In genomic region chr11:64360403-64360980, GRCh38 we compare ENCODE assay signal across 10 cellular contexts. TPM values are rescaled to one million over a fixed set of nuclear protein-coding genes. Genes with fewer than 3 reads are reported as not detected.
DNase-seq lines count a peak whose midpoint lies in the region; ATAC-seq and TF ChIP-seq lines count a peak whose summit lies in the region.
"Had no signal": no experiment of that assay in that cellular context is flagged by ENCODE, and none has a peak within 500 bp of the region (broad histone marks: within the 10 kb centered on the region; RNA-seq: fewer than 3 reads in every experiment).

No MANE protein-coding gene starts in this region.

- no peak for DNase-seq in AG04449 (ENCODE audit: low read depth, low spot score)
- DNase-seq in GM13976 (ENCODE audit: low spot score): peak; percentile 44
- DNase-seq in activated CD8-positive, alpha-beta T cell treated with anti-CD3 and anti-CD28 coated beads for 36 hours: peak; percentile 17
- DNase-seq in memory B cell (ENCODE audit: low spot score in 2 of 2): no peak
- no peak for DNase-seq in OCI-M1 (lab: John Stamatoyannopoulos, UW)
- no peak for DNase-seq in MG63
- no peak for DNase-seq in stimulated activated CD4-positive, alpha-beta T cell treated with anti-CD3 and anti-CD28 coated beads, Interleukin-4, amount 100 ng/mL, for 24 hours
- DNase-seq: glutamatergic neuron, NCI-H2081 treated with DMSO at 0.1 percent for 48 hours had no signal

- intact Hi-C loops in activated CD8-positive, alpha-beta T cell treated with anti-CD3 and anti-CD28 coated beads for 36 hours (cut with micrococcal nuclease): no loop called here

- CTCF ChIA-PET in AG04449 (lab: Yijun Ruan, JAX): interaction anchor here (0.6 to 21.8 kb wide), 5 partner anchors 12 to 328 kb away, joined by 3 to 414 read pairs (median 4); partner anchors contain the start of gene CCDC88B
- CTCF ChIA-PET in activated CD8-positive, alpha-beta T cell treated with anti-CD3 and anti-CD28 coated beads for 36 hours (lab: Charles Lee): interaction anchor here (1.2 to 9.5 kb wide), 7 partner anchors 12 to 292 kb away, joined by 3 to 75 read pairs (median 6); partner anchors contain the start of gene CCDC88B

- TF ChIP-seq CTCF in AG04449 (IDR thresholded peaks at IDR 0.05; ENCODE audit: insufficient read depth, low read length, missing control alignments) (no peak), GM13976 (IDR thresholded peaks at IDR 0.05; ENCODE audit: borderline replicate concordance, control extremely low read depth, extremely low read depth, insufficient read depth, missing control alignments) (no peak)
- no peak for TF ChIP-seq CTCF in activated CD8-positive, alpha-beta T cell treated with anti-CD3 and anti-CD28 coated beads for 36 hours (IDR thresholded peaks at IDR 0.05)

- H3K4me1 Mint-ChIP-seq in activated CD8-positive, alpha-beta T cell treated with anti-CD3 and anti-CD28 coated beads for 36 hours (ENCODE audit: low read depth): peaks cover 39% of the 10 kb centered on the region
- peaks cover 21% of the 10 kb centered on the region for H3K4me1 Mint-ChIP-seq in memory B cell

- POLR2A ChIA-PET in AG04449 (lab: Yijun Ruan, JAX): no interaction called here
- POLR2A ChIA-PET in activated CD8-positive, alpha-beta T cell treated with anti-CD3 and anti-CD28 coated beads for 36 hours (lab: Charles Lee): interaction anchor here (0.7 to 2.5 kb wide), 6 partner anchors 11 to 117 kb away, joined by 3 to 11 read pairs (median 3); partner anchors contain the start of genes PRDX5 and TRMT112

- no peaks in the 10 kb centered on the region for H3K9me3 ChIP-seq in MG63

- in situ Hi-C loops in GM13976 (cut with MboI; ENCODE audit: low sequenced_read_pairs, unreplicated experiment): no loop called here

- H3K27ac Mint-ChIP-seq in activated CD8-positive, alpha-beta T cell treated with anti-CD3 and anti-CD28 coated beads for 36 hours: no peak overlapping the region
- H3K27ac Mint-ChIP-seq in memory B cell: peak overlapping the region; percentile 13

- H3K36me3 Mint-ChIP-seq in activated CD8-positive, alpha-beta T cell treated with anti-CD3 and anti-CD28 coated beads for 36 hours (ENCODE audit: low read depth): peaks cover 51% of the 10 kb centered on the region
- H3K36me3 Mint-ChIP-seq in memory B cell: peaks cover 9% of the 10 kb centered on the region

- no peak for ATAC-seq in activated CD8-positive, alpha-beta T cell treated with anti-CD3 and anti-CD28 coated beads for 36 hours
- peak; percentile 17 for ATAC-seq in memory B cell (ENCODE audit: low read depth)
- ATAC-seq in HG02798 (IDR thresholded peaks at IDR 0.05; ENCODE audit: poor library complexity, unreplicated experiment): no peak

- H3K4me3 ChIP-seq in AG04449 (ENCODE audit: low read depth, low read length): peak overlapping the region; percentile 94
- H3K4me3 ChIP-seq in MG63: no peak overlapping the region

- H3K27me3 Mint-ChIP-seq in activated CD8-positive, alpha-beta T cell treated with anti-CD3 and anti-CD28 coated beads for 36 hours: no peaks in the 10 kb centered on the region
- no peaks in the 10 kb centered on the region for H3K27me3 Mint-ChIP-seq in memory B cell

- H3K27me3 ChIP-seq in MG63: no peaks in the 10 kb centered on the region

- no peaks in the 10 kb centered on the region for H3K9me3 Mint-ChIP-seq in activated CD8-positive, alpha-beta T cell treated with anti-CD3 and anti-CD28 coated beads for 36 hours
- no peaks in the 10 kb centered on the region for H3K9me3 Mint-ChIP-seq in memory B cell

- H3K4me3 Mint-ChIP-seq in activated CD8-positive, alpha-beta T cell treated with anti-CD3 and anti-CD28 coated beads for 36 hours: peak overlapping the region; percentile 79
- H3K4me3 Mint-ChIP-seq in memory B cell: peak overlapping the region; percentile 94

- peaks cover 32% of the 10 kb centered on the region for H3K36me3 ChIP-seq in MG63

RNA-seq across cellular contexts. Expression of gene RPS6KA4, which starts 1.5 kb away (rescaled TPM):
- total RNA-seq in activated CD8-positive, alpha-beta T cell treated with anti-CD3 and anti-CD28 coated beads for 36 hours: 10 to 100 TPM; 24.6 to 26.0 TPM
- total RNA-seq in MG63 (2014; rRNA removed; shearing (Covaris generic); ENCODE audit: low replicate concordance): 73.7 and 94.2 TPM in 2 replicates

RNA-seq across cellular contexts. Expression of gene CCDC88B, which starts 20.5 kb away (rescaled TPM):
- 10 to 100 TPM; 65.8 to 76.1 TPM for total RNA-seq in activated CD8-positive, alpha-beta T cell treated with anti-CD3 and anti-CD28 coated beads for 36 hours
- 1.8 and 3.0 TPM in 2 replicates for total RNA-seq in MG63 (2014; rRNA removed; shearing (Covaris generic); ENCODE audit: low replicate concordance)

RNA-seq across cellular contexts. Expression of gene PRDX5, which starts 42.6 kb away (rescaled TPM):
- total RNA-seq in activated CD8-positive, alpha-beta T cell treated with anti-CD3 and anti-CD28 coated beads for 36 hours: 100 to 1,000 TPM; 103 to 105 TPM
- 291 and 333 TPM in 2 replicates for total RNA-seq in MG63 (2014; rRNA removed; shearing (Covaris generic); ENCODE audit: low replicate concordance)

RNA-seq across cellular contexts. Expression of gene TRMT112, which starts 43.1 kb away (rescaled TPM):
- 100 to 1,000 TPM; 197 TPM for total RNA-seq in activated CD8-positive, alpha-beta T cell treated with anti-CD3 and anti-CD28 coated beads for 36 hours
- total RNA-seq in MG63 (2014; rRNA removed; shearing (Covaris generic); ENCODE audit: low replicate concordance): 356 and 508 TPM in 2 replicates

RNA-seq across cellular contexts. Expression of gene ESRRA, which starts 55.2 kb away (rescaled TPM):
- 10 to 100 TPM; 37.5 to 42.4 TPM for total RNA-seq in activated CD8-positive, alpha-beta T cell treated with anti-CD3 and anti-CD28 coated beads for 36 hours
- 52.0 and 79.2 TPM in 2 replicates for total RNA-seq in MG63 (2014; rRNA removed; shearing (Covaris generic); ENCODE audit: low replicate concordance)

Comparison
In these comparisons a context has a peak if more than half of its experiments do, and no peak if none do; other contexts are left out.
1. DNase-seq: peak in GM13976 (single experiment) and activated CD8-positive, alpha-beta T cell treated with anti-CD3 and anti-CD28 coated beads for 36 hours (single experiment); none in AG04449 (single experiment), memory B cell (0 of 2), OCI-M1 (single experiment), MG63 (single experiment) and stimulated activated CD4-positive, alpha-beta T cell treated with anti-CD3 and anti-CD28 coated beads, Interleukin-4, amount 100 ng/mL, for 24 hours (single experiment).
2. RNA of gene CCDC88B, which starts 20.5 kb away (total RNA-seq): 65.8 to 76.1 TPM in activated CD8-positive, alpha-beta T cell treated with anti-CD3 and anti-CD28 coated beads for 36 hours; 1.8 to 3.0 TPM in MG63; every median in the first group is over 10 times any median in the second.